12 cellular contexts compared by ENCODE assay signal in genomic region chr18:49865401-49865800, GRCh38. TPM values are rescaled to one million over a fixed set of nuclear protein-coding genes. Genes with fewer than 3 reads are reported as not detected.
DNase-seq lines count a peak whose midpoint lies in the region; ATAC-seq and TF ChIP-seq lines count a peak whose summit lies in the region.
"Had no signal": no experiment of that assay in that cellular context is flagged by ENCODE, and none has a peak within 500 bp of the region (broad histone marks: within the 10 kb centered on the region; RNA-seq: fewer than 3 reads in every experiment).

No MANE protein-coding gene starts in this region.

- H3K27ac ChIP-seq in WERI-Rb-1, result no peak overlapping the region
- H3K27ac ChIP-seq in psoas muscle, result no peak overlapping the region
- H3K27ac ChIP-seq in dorsolateral prefrontal cortex, result no peak overlapping the region
- H3K27ac ChIP-seq: gastroesophageal sphincter had no signal

- no peak overlapping the region for H3K27ac Mint-ChIP-seq in activated CD4-positive, alpha-beta T cell treated with anti-CD3 and anti-CD28 coated beads for 36 hours

- no peaks in the 10 kb centered on the region for H3K36me3 Mint-ChIP-seq in activated CD4-positive, alpha-beta T cell treated with anti-CD3 and anti-CD28 coated beads for 36 hours (ENCODE audit: low read depth)

- H3K4me3 ChIP-seq in WERI-Rb-1 (ENCODE audit: low read depth, low read length), result no peak overlapping the region
- H3K4me3 ChIP-seq in psoas muscle, result no peak overlapping the region
- no peak overlapping the region for H3K4me3 ChIP-seq in dorsolateral prefrontal cortex
- H3K4me3 ChIP-seq: gastroesophageal sphincter had no signal

- H3K9me3 ChIP-seq in WERI-Rb-1 (ENCODE audit: severe bottlenecking) (no peaks in the 10 kb centered on the region), psoas muscle (no peaks in the 10 kb centered on the region)
- H3K9me3 ChIP-seq: Caco-2, gastroesophageal sphincter had no signal

- no peaks in the 10 kb centered on the region for H3K4me1 ChIP-seq in psoas muscle
- H3K4me1 ChIP-seq: Caco-2, gastroesophageal sphincter had no signal

- TF ChIP-seq CTCF in WERI-Rb-1 (IDR thresholded peaks at IDR 0.05; ENCODE audit: low read depth, low read length) (no peak), psoas muscle (IDR thresholded peaks at IDR 0.05) (no peak), dorsolateral prefrontal cortex (IDR thresholded peaks at IDR 0.05 in 54 of 56, conservative IDR thresholded peaks at IDR 0.05 in 2 of 56; ENCODE audit: low read depth in 1 of 56, partially characterized antibody in 56 of 56) (no peak)

- H3K4me3 Mint-ChIP-seq in activated CD4-positive, alpha-beta T cell treated with anti-CD3 and anti-CD28 coated beads for 36 hours, result no peak overlapping the region

- H3K27me3 Mint-ChIP-seq in activated CD4-positive, alpha-beta T cell treated with anti-CD3 and anti-CD28 coated beads for 36 hours, result no peaks in the 10 kb centered on the region

- no peaks in the 10 kb centered on the region for H3K4me1 Mint-ChIP-seq in activated CD4-positive, alpha-beta T cell treated with anti-CD3 and anti-CD28 coated beads for 36 hours

- 15 to 20% (median 18%) methylated on average over 2 of the region's 2 CpGs for WGBS in psoas muscle, 3 donors

- no peaks in the 10 kb centered on the region for H3K27me3 ChIP-seq in WERI-Rb-1 (ENCODE audit: insufficient read depth, low read depth, severe bottlenecking)
- H3K27me3 ChIP-seq in psoas muscle (ENCODE audit: insufficient read depth in 3 of 3, low read length in 2 of 3), result no peaks in the 10 kb centered on the region
- no peaks in the 10 kb centered on the region for H3K27me3 ChIP-seq in dorsolateral prefrontal cortex

- no peaks in the 10 kb centered on the region for H3K9me3 Mint-ChIP-seq in activated CD4-positive, alpha-beta T cell treated with anti-CD3 and anti-CD28 coated beads for 36 hours (ENCODE audit: low read depth)

- POLR2A ChIA-PET in activated CD4-positive, alpha-beta T cell treated with anti-CD3 and anti-CD28 coated beads for 36 hours (lab: Charles Lee), result interaction anchor here (0.6 kb wide), 1 partner anchor 9 kb away, joined by 3 read pairs; no protein-coding TSS in a partner anchor

- no peak for DNase-seq in activated CD4-positive, alpha-beta T cell treated with anti-CD3 and anti-CD28 coated beads for 36 hours
- DNase-seq in activated CD4-positive, alpha-beta T cell treated with anti-CD3 and anti-CD28 coated beads for 4 hours, result no peak
- DNase-seq in WERI-Rb-1 (peak; percentile 6), psoas muscle (no peak), dorsolateral prefrontal cortex (no peak), NCI-H2107 treated with DMSO at 0.1 percent for 48 hours (lab: John Stamatoyannopoulos, UW; ENCODE audit: unreplicated experiment) (no peak)
- DNase-seq: Caco-2, NCI-H2227 treated with DMSO at 0.1 percent for 48 hours, trophoblast cell had no signal

- intact Hi-C loops in activated CD4-positive, alpha-beta T cell treated with anti-CD3 and anti-CD28 coated beads for 36 hours (cut with DNase I, micrococcal nuclease), result loop anchor here in 1 of 2 experiments (10.0 kb wide), 1 partner anchor 231 kb away; no protein-coding TSS in a partner anchor
- intact Hi-C loops in psoas muscle (cut with DNase I) (no loop called here), dorsolateral prefrontal cortex (cut with DNase I) (no loop called here)

- CTCF ChIA-PET in activated CD4-positive, alpha-beta T cell treated with anti-CD3 and anti-CD28 coated beads for 36 hours (lab: Charles Lee), result no interaction called here

- peak; percentile 53 for ATAC-seq in activated CD4-positive, alpha-beta T cell treated with anti-CD3 and anti-CD28 coated beads for 36 hours
- peak; percentile 76 for ATAC-seq in HG03354 (IDR thresholded peaks at IDR 0.05; ENCODE audit: poor library complexity, severe bottlenecking, unreplicated experiment)
- peak in 3 of 4 donors; percentile 51 to 86 (median 73) for ATAC-seq in psoas muscle
- no peak for ATAC-seq in HG03565 (IDR thresholded peaks at IDR 0.05; ENCODE audit: unreplicated experiment)

- H3K36me3 ChIP-seq in WERI-Rb-1 (no peaks in the 10 kb centered on the region), psoas muscle (ENCODE audit: insufficient read depth in 1 of 2, low read depth in 1 of 2) (no peaks in the 10 kb centered on the region)
- H3K36me3 ChIP-seq: gastroesophageal sphincter had no signal

RNA-seq across cellular contexts. Expression of gene ACAA2, which starts 52.1 kb away (rescaled TPM):
- 10 to 100 TPM; 63.4 to 75.2 TPM for total RNA-seq in activated CD4-positive, alpha-beta T cell treated with anti-CD3 and anti-CD28 coated beads for 36 hours
- total RNA-seq in psoas muscle (100 to 1,000 TPM in 2 of 4 donors, 10 to 100 TPM in 2; 75.5 to 158 (median 99.8) TPM), dorsolateral prefrontal cortex (10 to 100 TPM; 19.4 to 71.0 (median 31.6) TPM)
- polyA plus RNA-seq in psoas muscle, result 100 to 1,000 TPM in 1 of 3 donors, 10 to 100 TPM in 2; 77.4 to 101 (median 95.4) TPM
